ENCODE assay signal across 11 cellular contexts in genomic region chr21:36188081-36188681, GRCh38. TPM values are rescaled to one million over a fixed set of nuclear protein-coding genes. Genes with fewer than 3 reads are reported as not detected.
A peak's percentile ranks its signal among the peaks of the same experiment; 100 is the strongest.
DNase-seq lines count a peak whose midpoint lies in the region; ATAC-seq, FAIRE-seq and TF ChIP-seq lines count a peak whose summit lies in the region.
"Had no signal": no experiment of that assay in that cellular context is flagged by ENCODE, and none has a peak within 500 bp of the region (broad histone marks: within the 10 kb centered on the region; RNA-seq: fewer than 3 reads in every experiment).

No MANE protein-coding gene starts in this region.

- POLR2A ChIA-PET in A549 (lab: Yijun Ruan, JAX) = no interaction called here
- POLR2A ChIA-PET in CD8-positive, alpha-beta memory T cell (lab: Charles Lee) = interaction anchor here (0.6 kb wide), 1 partner anchor 55 kb away, joined by 4 read pairs; no protein-coding TSS in a partner anchor

- no peak overlapping the region for H3K4me3 ChIP-seq in A549
- no peak overlapping the region for H3K4me3 ChIP-seq in body of pancreas
- H3K4me3 ChIP-seq in liver (ENCODE audit: low read depth in 1 of 3, low read length in 3 of 3) = no peak overlapping the region
- H3K4me3 ChIP-seq in CD8-positive, alpha-beta memory T cell (ENCODE audit: low read length) = no peak overlapping the region

- H3K27me3 ChIP-seq in body of pancreas (no peaks in the 10 kb centered on the region), liver (ENCODE audit: control insufficient read depth in 4 of 4, insufficient read depth in 4 of 4, low read length in 3 of 4) (no peaks in the 10 kb centered on the region)
- H3K27me3 ChIP-seq in CD8-positive, alpha-beta memory T cell (ENCODE audit: insufficient read depth, low read length, poor library complexity, severe bottlenecking) = no peaks in the 10 kb centered on the region

- H3K27ac Mint-ChIP-seq in CD8-positive, alpha-beta memory T cell = peak overlapping the region in 3 of 8 donors; percentile 7 to 22 (median 17)
- H3K27ac Mint-ChIP-seq in activated T-helper 2 cell treated with anti-CD3 and anti-CD28 coated beads, Interferon-gamma antibody, Interleukin-2, Interleukin-4, amounts not matched to agents 10 μg/mL and 5 μg/mL and 100 μg/mL, durations not matched to agents 14 hours and 24 hours and 36 hours = no peak overlapping the region
- H3K27ac Mint-ChIP-seq: activated T-cell treated with anti-CD3 and anti-CD28 coated beads, Interleukin-2, amount 50 U/mL, for 72 hours; B cell; stimulated activated naive B cell treated with anti-CD40 and anti-IgM and Interleukin-4, amounts not matched to agents 10 μg/mL and 1 μg/mL and 100 μg/mL, for 72 hours had no signal

- TF ChIP-seq CTCF in A549 (IDR thresholded peaks at IDR 0.05) (no peak), body of pancreas (IDR thresholded peaks at IDR 0.05) (peak in 4 of 7 experiments; percentile 17 to 44 (median 22)), liver (IDR thresholded peaks at IDR 0.05; ENCODE audit: low read depth, low read length, missing input control) (no peak)

- H3K36me3 ChIP-seq in body of pancreas (replicated peaks in 1 of 2; ENCODE audit: insufficient read depth in 1 of 2, low read depth in 2 of 2) = no peaks in the 10 kb centered on the region
- H3K36me3 ChIP-seq in liver (ENCODE audit: control insufficient read depth in 4 of 4, insufficient read depth in 3 of 4, low read depth in 1 of 4, low read length in 3 of 4) = no peaks in the 10 kb centered on the region
- no peaks in the 10 kb centered on the region for H3K36me3 ChIP-seq in CD8-positive, alpha-beta memory T cell (ENCODE audit: insufficient read depth, low read length)

- TF ChIP-seq POLR2A in A549 (IDR thresholded peaks at IDR 0.05; ENCODE audit: low read length) (no peak), body of pancreas (IDR thresholded peaks at IDR 0.05) (no peak)

- CTCF ChIA-PET in A549 (lab: Yijun Ruan, JAX) = interaction anchor here (0.6 to 1.4 kb wide), 4 partner anchors 9 to 99 kb away, joined by 3 to 4 read pairs (median 3); no protein-coding TSS in a partner anchor
- CTCF ChIA-PET in CD8-positive, alpha-beta memory T cell (lab: Charles Lee) = interaction anchor here (1.3 kb wide), 1 partner anchor 21 kb away, joined by 3 read pairs; no protein-coding TSS in a partner anchor

- DNase-seq in A549 (ENCODE audit: low read depth in 1 of 2, low spot score in 1 of 2) (peak in 1 of 2 experiments; percentile 22), NCI-H1092 treated with DMSO at 0.1 percent for 48 hours (lab: John Stamatoyannopoulos, UW) (peak; percentile 47), body of pancreas (peak; percentile 69 to 86 (median 78)), RPMI8226 (no peak)
- DNase-seq in CD8-positive, alpha-beta memory T cell = no peak
- DNase-seq in activated T-helper 2 cell treated with anti-CD3 and anti-CD28 coated beads, Interferon-gamma antibody, Interleukin-2, Interleukin-4, amounts not matched to agents 10 μg/mL and 5 μg/mL and 100 μg/mL, durations not matched to agents 14 hours and 24 hours and 36 hours (ENCODE audit: low spot score) = no peak
- DNase-seq: activated T-cell treated with anti-CD3 and anti-CD28 coated beads, Interleukin-2, amount 50 U/mL, for 72 hours; stimulated activated naive B cell treated with anti-CD40 and anti-IgM and Interleukin-4, amounts not matched to agents 10 μg/mL and 1 μg/mL and 100 μg/mL, for 72 hours had no signal

- WGBS in A549 (ENCODE audit: missing lambda C conversion rate) = 14% methylated on average over 7 of the region's 8 CpGs
- 11 to 16% methylated on average over 2 to 8 of the region's 8 CpGs for WGBS in body of pancreas, 2 donors
- WGBS in liver = 31% methylated on average over 8 of the region's 8 CpGs

- H3K4me1 Mint-ChIP-seq in CD8-positive, alpha-beta memory T cell = peaks cover 0 to 10% (median 10%) of the 10 kb centered on the region in 3 donors
- peaks cover 9% of the 10 kb centered on the region for H3K4me1 Mint-ChIP-seq in activated T-helper 2 cell treated with anti-CD3 and anti-CD28 coated beads, Interferon-gamma antibody, Interleukin-2, Interleukin-4, amounts not matched to agents 10 μg/mL and 5 μg/mL and 100 μg/mL, durations not matched to agents 14 hours and 24 hours and 36 hours (ENCODE audit: low read depth)

- TF ChIP-seq RAD21 in A549 (conservative IDR thresholded peaks at IDR 0.05 in 1 of 2, IDR thresholded peaks at IDR 0.05 in 1 of 2) = no peak
- TF ChIP-seq RAD21 in liver (IDR thresholded peaks at IDR 0.05) = peak; percentile 53 to 66

- ATAC-seq in A549 (peak; percentile 68 to 71; a peak in 5 of 6 replicates), body of pancreas (peak; percentile 83), HG02885 (IDR thresholded peaks at IDR 0.05; ENCODE audit: poor library complexity, unreplicated experiment) (no peak)
- ATAC-seq: activated T-cell treated with anti-CD3 and anti-CD28 coated beads, Interleukin-2, amount 50 U/mL, for 72 hours; stimulated activated naive B cell treated with anti-CD40 and anti-IgM and Interleukin-4, amounts not matched to agents 10 μg/mL and 1 μg/mL and 100 μg/mL, for 72 hours had no signal

- H3K27ac ChIP-seq in A549 = peak overlapping the region in 1 of 2 experiments; percentile 54; a peak in 2 of 6 replicates
- peak overlapping the region; percentile 5 to 72 (median 18) for H3K27ac ChIP-seq in body of pancreas
- peak overlapping the region in 1 of 2 donors; percentile 13 for H3K27ac ChIP-seq in liver (ENCODE audit: low read depth in 1 of 2, low read length in 2 of 2)
- H3K27ac ChIP-seq in CD8-positive, alpha-beta memory T cell (ENCODE audit: low read depth, low read length) = no peak overlapping the region

- no peaks in the 10 kb centered on the region for H3K27me3 Mint-ChIP-seq in CD8-positive, alpha-beta memory T cell
- H3K27me3 Mint-ChIP-seq in activated T-helper 2 cell treated with anti-CD3 and anti-CD28 coated beads, Interferon-gamma antibody, Interleukin-2, Interleukin-4, amounts not matched to agents 10 μg/mL and 5 μg/mL and 100 μg/mL, durations not matched to agents 14 hours and 24 hours and 36 hours (ENCODE audit: low read depth) = no peaks in the 10 kb centered on the region
- H3K27me3 Mint-ChIP-seq: B cell; stimulated activated naive B cell treated with anti-CD40 and anti-IgM and Interleukin-4, amounts not matched to agents 10 μg/mL and 1 μg/mL and 100 μg/mL, for 72 hours had no signal

- no peaks in the 10 kb centered on the region for H3K9me3 Mint-ChIP-seq in CD8-positive, alpha-beta memory T cell
- H3K9me3 Mint-ChIP-seq in activated T-helper 2 cell treated with anti-CD3 and anti-CD28 coated beads, Interferon-gamma antibody, Interleukin-2, Interleukin-4, amounts not matched to agents 10 μg/mL and 5 μg/mL and 100 μg/mL, durations not matched to agents 14 hours and 24 hours and 36 hours = no peaks in the 10 kb centered on the region
- H3K9me3 Mint-ChIP-seq: activated T-cell treated with anti-CD3 and anti-CD28 coated beads, Interleukin-2, amount 50 U/mL, for 72 hours; stimulated activated naive B cell treated with anti-CD40 and anti-IgM and Interleukin-4, amounts not matched to agents 10 μg/mL and 1 μg/mL and 100 μg/mL, for 72 hours had no signal

- intact Hi-C loops in body of pancreas (cut with DNase I) = no loop called here
- intact Hi-C loops in activated T-helper 2 cell treated with anti-CD3 and anti-CD28 coated beads, Interferon-gamma antibody, Interleukin-2, Interleukin-4, amounts not matched to agents 10 μg/mL and 5 μg/mL and 100 μg/mL, durations not matched to agents 14 hours and 24 hours and 36 hours (cut with micrococcal nuclease) = no loop called here

- H3K9ac ChIP-seq in liver (ENCODE audit: low read depth in 1 of 2, low read length in 2 of 2) = no peak overlapping the region

- peaks cover 11 to 24% (median 11%) of the 10 kb centered on the region in 3 donors for H3K36me3 Mint-ChIP-seq in CD8-positive, alpha-beta memory T cell
- H3K36me3 Mint-ChIP-seq in activated T-helper 2 cell treated with anti-CD3 and anti-CD28 coated beads, Interferon-gamma antibody, Interleukin-2, Interleukin-4, amounts not matched to agents 10 μg/mL and 5 μg/mL and 100 μg/mL, durations not matched to agents 14 hours and 24 hours and 36 hours (ENCODE audit: low read depth) = peaks cover 3% of the 10 kb centered on the region

- H3K4me3 Mint-ChIP-seq in CD8-positive, alpha-beta memory T cell = no peak overlapping the region
- no peak overlapping the region for H3K4me3 Mint-ChIP-seq in activated T-helper 2 cell treated with anti-CD3 and anti-CD28 coated beads, Interferon-gamma antibody, Interleukin-2, Interleukin-4, amounts not matched to agents 10 μg/mL and 5 μg/mL and 100 μg/mL, durations not matched to agents 14 hours and 24 hours and 36 hours (ENCODE audit: low read depth)
- H3K4me3 Mint-ChIP-seq: activated T-cell treated with anti-CD3 and anti-CD28 coated beads, Interleukin-2, amount 50 U/mL, for 72 hours; B cell had no signal

- H3K9me3 ChIP-seq in A549 (no peaks in the 10 kb centered on the region), body of pancreas (no peaks in the 10 kb centered on the region), liver (ENCODE audit: control insufficient read depth in 4 of 4, low read length in 3 of 4) (no peaks in the 10 kb centered on the region)
- no peaks in the 10 kb centered on the region for H3K9me3 ChIP-seq in CD8-positive, alpha-beta memory T cell (ENCODE audit: low read length)

- no peak for TF ChIP-seq EP300 in A549 (IDR thresholded peaks at IDR 0.05)

- FAIRE-seq in A549 (lab: Jason Lieb, UNC) = no peak

- peaks cover 17% of the 10 kb centered on the region for H3K4me1 ChIP-seq in A549
- peaks cover 16% of the 10 kb centered on the region for H3K4me1 ChIP-seq in body of pancreas
- peaks cover 2 to 17% (median 6%) of the 10 kb centered on the region in 4 donors for H3K4me1 ChIP-seq in liver (ENCODE audit: control insufficient read depth in 4 of 4, insufficient read depth in 4 of 4, low read length in 3 of 4)
- peaks cover 9% of the 10 kb centered on the region for H3K4me1 ChIP-seq in CD8-positive, alpha-beta memory T cell (ENCODE audit: insufficient read depth, low read length)

- H3K4me2 ChIP-seq in A549 = peak overlapping the region; percentile 51

RNA-seq across cellular contexts. Expression of gene DOP1B, which starts 31.6 kb away (rescaled TPM):
- polyA plus RNA-seq in A549 (2011; rRNA removed) (3.5 and 4.5 TPM in 2 replicates), A549 (2017; fragmentation: RNase III; extraction: RNeasy Plus Mini Kit Qiagen cat#74134 plus additional on column Dnase treatment) (2.8 to 3.8 TPM (median 3.0 TPM) in 3 replicates), liver (1 to 10 TPM; 5.8 to 5.9 TPM)
- polyA plus RNA-seq in A549 (2012; cell fraction: cytosol; rRNA removed) = 1.5 and 2.2 TPM in 2 replicates
- 2.5 and 3.2 TPM in 2 replicates for polyA plus RNA-seq in A549 (2012; cell fraction: nucleus; rRNA removed)
- 4.6 and 6.0 TPM in 2 replicates for polyA minus RNA-seq in A549 (2011; rRNA and poly(A)+ RNA removed)
- total RNA-seq in body of pancreas (10 to 100 TPM in 1 of 2 donors, 1 to 10 TPM in 1; 4.6 to 15.3 TPM), liver (1 to 10 TPM; 6.7 to 7.1 TPM)
- 10 to 100 TPM; 12.1 to 15.2 TPM for total RNA-seq in CD8-positive, alpha-beta memory T cell
- 12.0 TPM for polyA plus RNA-seq in CD8-positive, alpha-beta memory T cell
- 14.6 and 16.0 TPM in 2 replicates for total RNA-seq in activated T-helper 2 cell treated with anti-CD3 and anti-CD28 coated beads, Interferon-gamma antibody, Interleukin-2, Interleukin-4, amounts not matched to agents 10 μg/mL and 5 μg/mL and 100 μg/mL, durations not matched to agents 14 hours and 24 hours and 36 hours

RNA-seq across cellular contexts. Expression of gene CBR3, which starts 53.3 kb away (rescaled TPM):
- polyA plus RNA-seq in A549 (2011; rRNA removed) (5.2 and 6.1 TPM in 2 replicates), A549 (2017; fragmentation: RNase III; extraction: RNeasy Plus Mini Kit Qiagen cat#74134 plus additional on column Dnase treatment) (5.9 to 6.5 TPM (median 6.5 TPM) in 3 replicates), liver (under 1 TPM; 0.31 to 0.70 TPM)
- polyA plus RNA-seq in A549 (2012; cell fraction: cytosol; rRNA removed) = 9.9 and 11.2 TPM in 2 replicates
- 5.9 and 7.9 TPM in 2 replicates for polyA plus RNA-seq in A549 (2012; cell fraction: nucleus; rRNA removed)
- 0.97 and 1.7 TPM in 2 replicates for polyA minus RNA-seq in A549 (2011; rRNA and poly(A)+ RNA removed)
- total RNA-seq in body of pancreas (1 to 10 TPM in 1 of 2 donors, under 1 TPM in 1; 0.52 to 1.3 TPM), liver (under 1 TPM; 0.33 to 0.61 TPM)
- total RNA-seq in CD8-positive, alpha-beta memory T cell = 1 to 10 TPM; 7.6 to 7.9 TPM
- 2.3 TPM for polyA plus RNA-seq in CD8-positive, alpha-beta memory T cell
- total RNA-seq in activated T-helper 2 cell treated with anti-CD3 and anti-CD28 coated beads, Interferon-gamma antibody, Interleukin-2, Interleukin-4, amounts not matched to agents 10 μg/mL and 5 μg/mL and 100 μg/mL, durations not matched to agents 14 hours and 24 hours and 36 hours = 23.2 and 25.8 TPM in 2 replicates

Comparison
In these comparisons a context has a peak if more than half of its experiments do, and no peak if none do; other contexts are left out.
1. DNase-seq: peak in NCI-H1092 treated with DMSO at 0.1 percent for 48 hours (single experiment) and body of pancreas (4 of 4); none in CD8-positive, alpha-beta memory T cell (0 of 5), RPMI8226 (single experiment) and activated T-helper 2 cell treated with anti-CD3 and anti-CD28 coated beads, Interferon-gamma antibody, Interleukin-2, Interleukin-4, amounts not matched to agents 10 μg/mL and 5 μg/mL and 100 μg/mL, durations not matched to agents 14 hours and 24 hours and 36 hours (single experiment).
2. CTCF ChIP-seq: peak in body of pancreas (4 of 7); none in A549 (single experiment) and liver (single experiment).